ENCODE assay signal across 21 cellular contexts in genomic region chr2:70331012-70331411, GRCh38.
"Had no signal": no experiment of that assay in that cellular context is flagged by ENCODE, and none has a peak within 500 bp of the region (broad histone marks: within the 10 kb centered on the region; RNA-seq: fewer than 3 reads in every experiment).

No MANE protein-coding gene starts in this region.

- H3K79me2 ChIP-seq: hepatocyte had no signal

- H3K27ac Mint-ChIP-seq: immature natural killer cell; naive thymus-derived CD4-positive, alpha-beta T cell had no signal

- H3K9me3 ChIP-seq: esophagus muscularis mucosa, gastroesophageal sphincter, left lung, lower lobe of right lung had no signal

- H3K36me3 ChIP-seq: esophagus muscularis mucosa, gastroesophageal sphincter, left lung, lower lobe of right lung had no signal

- H3K9me3 Mint-ChIP-seq: immature natural killer cell; naive thymus-derived CD4-positive, alpha-beta T cell had no signal

- DNase-seq: dermis blood vessel endothelial cell; dorsolateral prefrontal cortex; effector CD4-positive, alpha-beta T cell; effector memory CD4-positive, alpha-beta T cell; foreskin keratinocyte; head of caudate nucleus; hypothalamus; immature natural killer cell; islet precursor cell; kidney; left cardiac atrium; left lung; left ventricle myocardium superior; lower lobe of right lung; mesendoderm; midbrain; naive thymus-derived CD4-positive, alpha-beta T cell had no signal

- H3K4me3 ChIP-seq: coronary artery, dorsolateral prefrontal cortex, esophagus muscularis mucosa, gastroesophageal sphincter, hepatocyte, left lung, lower lobe of right lung had no signal

- H3K4me3 Mint-ChIP-seq: immature natural killer cell; naive thymus-derived CD4-positive, alpha-beta T cell had no signal

- H3K27ac ChIP-seq: coronary artery, dorsolateral prefrontal cortex, esophagus muscularis mucosa, foreskin keratinocyte, gastroesophageal sphincter, hepatocyte, left lung, lower lobe of right lung had no signal

- H3K4me2 ChIP-seq: hepatocyte had no signal

- H3K36me3 Mint-ChIP-seq: immature natural killer cell; naive thymus-derived CD4-positive, alpha-beta T cell had no signal

- H3K27me3 ChIP-seq: dorsolateral prefrontal cortex, esophagus muscularis mucosa, foreskin keratinocyte, hepatocyte, left lung had no signal

- ATAC-seq: foreskin keratinocyte; gastroesophageal sphincter; left cardiac atrium; left lung; left ventricle myocardium superior; lower lobe of right lung; naive thymus-derived CD4-positive, alpha-beta T cell had no signal

- H3K4me1 Mint-ChIP-seq: immature natural killer cell had no signal

- H3K4me1 ChIP-seq: esophagus muscularis mucosa, gastroesophageal sphincter, left lung, lower lobe of right lung had no signal

- H2AFZ ChIP-seq: hepatocyte had no signal
